28 cellular contexts compared by ENCODE assay signal in the genomic region with DNA sequence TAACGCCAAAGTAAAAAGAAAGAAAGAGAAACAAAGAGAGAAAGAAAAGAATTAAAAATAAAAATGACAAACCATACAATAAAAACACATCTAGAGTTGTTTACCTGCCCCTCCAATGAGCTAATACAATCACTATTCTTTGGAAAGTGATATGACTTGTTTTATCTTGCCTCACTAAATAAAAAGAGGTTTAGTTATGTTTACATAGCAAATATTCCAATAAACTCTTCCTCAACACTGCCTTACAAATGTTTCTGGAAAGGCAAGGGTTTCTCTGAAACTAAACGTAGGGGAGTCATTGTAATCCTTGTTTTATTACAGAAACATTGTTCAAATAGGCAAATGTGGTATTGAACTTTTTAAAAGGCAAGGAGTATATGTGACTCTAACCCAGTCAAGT.
"Had no signal": no experiment of that assay in that cellular context is flagged by ENCODE, and none has a peak within 500 bp of the region (broad histone marks: within the 10 kb centered on the region; RNA-seq: fewer than 3 reads in every experiment).

No MANE protein-coding gene starts in this region.

- DNase-seq: activated CD4-positive, alpha-beta memory T cell treated with anti-CD3 and anti-CD28 coated beads for 36 hours; activated CD4-positive, alpha-beta T cell treated with anti-CD3 and anti-CD28 coated beads, Interleukin-2, amount 10 ng/mL, durations not matched to agents 24 days and 14 days; activated CD4-positive, CD25-positive, alpha-beta regulatory T cell treated with anti-CD3 and anti-CD28 coated beads, Interleukin-2, amount 50 U/mL, for 72 hours; activated CD8-positive, alpha-beta memory T cell treated with anti-CD3 and anti-CD28 coated beads, Interleukin-2, amount 50 U/mL, for 4 hours; activated effector memory CD4-positive, alpha-beta T cell treated with anti-CD3 and anti-CD28 coated beads, Interleukin-2, amount 50 U/mL, for 16 hours; activated naive CD4-positive, alpha-beta T cell treated with anti-CD3 and anti-CD28 coated beads for 36 hours; activated naive CD8-positive, alpha-beta T cell treated with anti-CD3 and anti-CD28 coated beads, Interleukin-2, amount 10 ng/mL, durations not matched to agents 7 days and 5 days; activated T-cell treated with anti-CD3 and anti-CD28 coated beads, Interleukin-2, amount 50 U/mL, for 1 hour; dorsolateral prefrontal cortex; effector memory CD4-positive, alpha-beta T cell; kidney; left colon; naive B cell; ovary; psoas muscle; sigmoid colon; small intestine; stimulated activated CD4-positive, alpha-beta T cell treated with anti-CD3 and anti-CD28 coated beads, Interleukin-4, amount 100 ng/mL, for 4 hours; stimulated activated CD8-positive, alpha-beta memory T cell treated with anti-CD3 and anti-CD28 coated beads, Interleukin-4, amount 100 ng/mL, for 48 hours; stimulated activated naive B cell treated with anti-CD40 and anti-IgM and Interleukin-4, amounts not matched to agents 10 μg/mL and 1 μg/mL and 100 μg/mL, for 72 hours; stomach; T1000 had no signal

- ATAC-seq: gastroesophageal sphincter; left colon; psoas muscle; stimulated activated naive B cell treated with anti-CD40 and anti-IgM and Interleukin-4, amounts not matched to agents 10 μg/mL and 1 μg/mL and 100 μg/mL, for 72 hours had no signal

- FAIRE-seq: kidney, small intestine had no signal

- H3K4me3 ChIP-seq: ascending aorta, coronary artery, dorsolateral prefrontal cortex, gastroesophageal sphincter, hepatocyte, ovary, psoas muscle, sigmoid colon, stomach, suprapubic skin, tibial nerve had no signal
